ENCODE assay signal across 28 cellular contexts in the genomic region with DNA sequence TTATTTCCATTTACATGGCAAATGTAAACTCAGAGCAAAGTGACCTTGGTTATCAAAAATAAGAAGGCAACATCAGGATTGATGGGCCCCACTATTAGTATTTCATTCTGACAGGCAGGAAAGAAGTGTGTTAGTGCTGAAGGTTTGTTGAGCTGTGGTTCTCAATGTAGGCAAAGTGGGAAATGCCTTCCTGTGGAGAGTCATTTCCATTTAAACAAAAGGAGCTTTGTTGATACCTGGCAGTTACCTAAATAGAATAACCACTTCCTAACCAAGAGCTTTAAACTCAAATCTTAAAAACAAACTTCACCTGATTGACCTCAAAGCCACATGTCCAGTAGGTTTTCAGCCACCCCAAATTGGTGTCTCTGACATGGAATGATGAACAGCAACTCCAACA.
"Had no signal": no experiment of that assay in that cellular context is flagged by ENCODE, and none has a peak within 500 bp of the region (broad histone marks: within the 10 kb centered on the region; RNA-seq: fewer than 3 reads in every experiment).

No MANE protein-coding gene starts in this region.

- DNase-seq: activated CD4-positive, alpha-beta T cell treated with anti-CD3 and anti-CD28 coated beads for 36 hours; activated CD4-positive, alpha-beta T cell treated with anti-CD3 and anti-CD28 coated beads, Interleukin-2, amount 50 U/mL, for 4 hours; activated CD8-positive, alpha-beta memory T cell treated with anti-CD3 and anti-CD28 coated beads, Interleukin-2, amount 50 U/mL, for 48 hours; activated naive CD4-positive, alpha-beta T cell; activated T-cell treated with anti-CD3 and anti-CD28 coated beads, Interleukin-2, amount 50 U/mL, for 4 hours; adrenal gland; effector memory CD4-positive, alpha-beta T cell; foreskin melanocyte; islet precursor cell; lower lobe of right lung; naive thymus-derived CD4-positive, alpha-beta T cell; posterior cingulate gyrus; right lobe of liver; stimulated activated CD4-positive, alpha-beta T cell treated with anti-CD3 and anti-CD28 coated beads, Interleukin-1b, Interleukin-23, amount 100 ng/mL, for 48 hours; stomach; WERI-Rb-1 had no signal

- H3K27me3 ChIP-seq: adrenal gland, ascending aorta, right lobe of liver, stomach, suprapubic skin, tibial nerve, vagina had no signal

- H3K9me3 Mint-ChIP-seq: activated T-helper 2 cell treated with anti-CD3 and anti-CD28 coated beads, Interferon-gamma antibody, Interleukin-2, Interleukin-4, amounts not matched to agents 10 μg/mL and 5 μg/mL and 100 μg/mL, durations not matched to agents 14 hours and 24 hours and 36 hours; central memory CD8-positive, alpha-beta T cell; T-helper 2 cell treated with Interferon-gamma antibody and Interleukin-4, amounts not matched to agents 5 μg/mL and 100 μg/mL, for 36 hours had no signal

- H3K4me3 Mint-ChIP-seq: activated CD4-positive, alpha-beta T cell treated with anti-CD3 and anti-CD28 coated beads for 36 hours; activated naive CD8-positive, alpha-beta T cell; activated T-cell treated with anti-CD3 and anti-CD28 coated beads, Interleukin-2, amount 50 U/mL, for 4 hours; central memory CD8-positive, alpha-beta T cell; naive thymus-derived CD4-positive, alpha-beta T cell; neural crest cell; stimulated activated effector memory CD8-positive, alpha-beta T cell treated with anti-CD3 and anti-CD28 coated beads, Interleukin-12 subunit alpha, Interleukin-12 subunit beta, amount 100 ng/mL, for 72 hours; T-helper 2 cell treated with Interferon-gamma antibody and Interleukin-4, amounts not matched to agents 5 μg/mL and 100 μg/mL, for 36 hours had no signal

- H3K36me3 Mint-ChIP-seq: activated naive CD8-positive, alpha-beta T cell; naive thymus-derived CD4-positive, alpha-beta T cell; stimulated activated effector memory CD8-positive, alpha-beta T cell treated with anti-CD3 and anti-CD28 coated beads, Interleukin-12 subunit alpha, Interleukin-12 subunit beta, amount 100 ng/mL, for 72 hours had no signal

- H3K4me3 ChIP-seq: adrenal gland, ascending aorta, lower lobe of right lung, right lobe of liver, skin epidermis, stomach, suprapubic skin, tibial nerve, vagina had no signal

- H3K27ac Mint-ChIP-seq: activated CD4-positive, alpha-beta T cell treated with anti-CD3 and anti-CD28 coated beads for 36 hours; activated naive CD8-positive, alpha-beta T cell; activated T-helper 2 cell treated with anti-CD3 and anti-CD28 coated beads, Interferon-gamma antibody, Interleukin-2, Interleukin-4, amounts not matched to agents 10 μg/mL and 5 μg/mL and 100 μg/mL, durations not matched to agents 14 hours and 24 hours and 36 hours; naive thymus-derived CD4-positive, alpha-beta T cell; stimulated activated effector memory CD8-positive, alpha-beta T cell treated with anti-CD3 and anti-CD28 coated beads, Interleukin-12 subunit alpha, Interleukin-12 subunit beta, amount 100 ng/mL, for 72 hours; T-helper 2 cell treated with Interferon-gamma antibody and Interleukin-4, amounts not matched to agents 5 μg/mL and 100 μg/mL, for 36 hours had no signal

- H3K4me1 ChIP-seq: adrenal gland, ascending aorta, lower lobe of right lung, right lobe of liver, stomach, suprapubic skin, tibial nerve, vagina had no signal

- H3K4me1 Mint-ChIP-seq: activated CD4-positive, alpha-beta T cell treated with anti-CD3 and anti-CD28 coated beads for 36 hours; central memory CD8-positive, alpha-beta T cell; naive thymus-derived CD4-positive, alpha-beta T cell; neural crest cell; stimulated activated effector memory CD8-positive, alpha-beta T cell treated with anti-CD3 and anti-CD28 coated beads, Interleukin-12 subunit alpha, Interleukin-12 subunit beta, amount 100 ng/mL, for 72 hours had no signal

- H3K9me3 ChIP-seq: adrenal gland, ascending aorta, lower lobe of right lung, right lobe of liver, stomach, suprapubic skin, tibial nerve, vagina had no signal

- H3K27ac ChIP-seq: adrenal gland, ascending aorta, lower lobe of right lung, right lobe of liver, skin epidermis, stomach, suprapubic skin, tibial nerve, vagina, WERI-Rb-1 had no signal

- H3K27me3 Mint-ChIP-seq: activated CD4-positive, alpha-beta T cell treated with anti-CD3 and anti-CD28 coated beads for 36 hours; central memory CD8-positive, alpha-beta T cell; naive thymus-derived CD4-positive, alpha-beta T cell had no signal

- H3K36me3 ChIP-seq: adrenal gland, ascending aorta, lower lobe of right lung, right lobe of liver, stomach, suprapubic skin, tibial nerve, vagina, WERI-Rb-1 had no signal

- ATAC-seq: activated CD4-positive, alpha-beta T cell treated with anti-CD3 and anti-CD28 coated beads for 36 hours; activated T-cell treated with anti-CD3 and anti-CD28 coated beads, Interleukin-2, amount 50 U/mL, for 4 hours; esophagus mucosa; lower lobe of right lung; naive thymus-derived CD4-positive, alpha-beta T cell; right lobe of liver; stimulated activated effector memory CD8-positive, alpha-beta T cell treated with anti-CD3 and anti-CD28 coated beads, Interleukin-12 subunit alpha, Interleukin-12 subunit beta, amount 100 ng/mL, for 72 hours had no signal
